ENCODE assay signal across 16 cellular contexts in the genomic region with DNA sequence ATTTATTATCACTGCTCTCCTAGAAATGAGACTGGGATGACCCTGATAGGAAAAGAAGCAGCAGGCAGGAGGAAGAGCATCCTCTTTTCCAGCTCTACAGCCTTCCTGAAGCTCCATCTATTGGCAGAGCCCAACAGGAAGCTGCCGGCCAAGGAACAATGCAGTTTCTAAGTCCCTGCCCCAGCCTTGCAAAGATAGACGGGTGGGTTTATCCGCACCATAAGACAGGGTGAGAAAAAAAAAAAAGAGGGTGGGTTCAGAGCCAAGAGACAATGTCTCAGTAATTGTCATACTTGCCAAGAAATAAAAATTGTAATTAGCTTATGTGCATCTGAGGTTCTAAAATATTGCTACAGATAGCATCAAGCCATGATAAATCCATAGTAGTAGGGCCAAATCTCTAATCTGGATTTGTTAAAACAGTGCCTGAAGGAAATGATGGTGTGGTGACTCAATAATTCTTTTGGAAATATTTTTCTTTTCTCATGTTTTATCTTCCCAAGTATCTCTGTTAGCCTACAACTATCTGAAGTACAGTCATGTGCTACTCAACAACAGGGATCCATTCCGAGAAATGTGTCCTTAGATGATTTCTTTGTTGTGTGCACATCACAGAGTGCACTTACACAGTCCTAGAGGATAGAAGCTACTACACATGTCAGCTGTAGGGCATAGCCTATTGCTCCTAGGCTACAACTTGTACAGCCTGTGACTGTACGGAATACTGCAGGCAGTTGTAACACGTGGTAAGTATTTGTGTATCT.
DNase-seq lines count a peak whose midpoint lies in the region; ATAC-seq and TF ChIP-seq lines count a peak whose summit lies in the region.
"Had no signal": no experiment of that assay in that cellular context is flagged by ENCODE, and none has a peak within 500 bp of the region (broad histone marks: within the 10 kb centered on the region; RNA-seq: fewer than 3 reads in every experiment).

No MANE protein-coding gene starts in this region.

- H3K36me3 ChIP-seq in breast epithelium = no peaks in the 10 kb centered on the region
- no peaks in the 10 kb centered on the region for H3K36me3 ChIP-seq in upper lobe of left lung
- H3K36me3 ChIP-seq: ascending aorta, gastrocnemius medialis had no signal

- WGBS in upper lobe of left lung, 2 donors = 78% methylated on average over 6 of the region's 6 CpGs

- no peak for TF ChIP-seq POLR2A in breast epithelium (IDR thresholded peaks at IDR 0.05)
- TF ChIP-seq POLR2A in upper lobe of left lung (IDR thresholded peaks at IDR 0.05) = no peak

- POLR2A ChIA-PET in MCF 10A (lab: Yijun Ruan, JAX) = interaction anchor here (0.6 kb wide), 1 partner anchor 1219 kb away, joined by 3 read pairs; the partner anchor contains the start of gene HNRNPF

- no peaks in the 10 kb centered on the region for H3K9me3 ChIP-seq in breast epithelium
- no peaks in the 10 kb centered on the region for H3K9me3 ChIP-seq in upper lobe of left lung
- H3K9me3 ChIP-seq: ascending aorta, gastrocnemius medialis had no signal

- no peak for TF ChIP-seq EP300 in upper lobe of left lung (IDR thresholded peaks at IDR 0.05)

- H3K4me3 ChIP-seq in breast epithelium (no peak overlapping the region), fibroblast of villous mesenchyme (ENCODE audit: low read depth, low read length) (no peak overlapping the region), upper lobe of left lung (no peak overlapping the region)
- H3K4me3 ChIP-seq: ascending aorta, gastrocnemius medialis had no signal

- no peak overlapping the region for H3K4me3 Mint-ChIP-seq in MCF 10A (ENCODE audit: unreplicated experiment)
- H3K4me3 Mint-ChIP-seq: memory B cell had no signal

- H3K36me3 Mint-ChIP-seq in MCF 10A (ENCODE audit: insufficient read depth, unreplicated experiment) = no peaks in the 10 kb centered on the region
- H3K36me3 Mint-ChIP-seq: memory B cell had no signal

- H3K27me3 ChIP-seq in breast epithelium = no peaks in the 10 kb centered on the region
- no peaks in the 10 kb centered on the region for H3K27me3 ChIP-seq in upper lobe of left lung
- H3K27me3 ChIP-seq: ascending aorta, gastrocnemius medialis had no signal

- H3K9me3 Mint-ChIP-seq in MCF 10A (ENCODE audit: unreplicated experiment) = no peaks in the 10 kb centered on the region
- H3K9me3 Mint-ChIP-seq: memory B cell had no signal

- no peaks in the 10 kb centered on the region for H3K27me3 Mint-ChIP-seq in MCF 10A (ENCODE audit: insufficient read depth, unreplicated experiment)
- H3K27me3 Mint-ChIP-seq: memory B cell had no signal

- peak; percentile 11 to 46 for ATAC-seq in upper lobe of left lung (ENCODE audit: low FRiP score in 2 of 2)
- ATAC-seq: gastrocnemius medialis had no signal

- H3K4me1 ChIP-seq in breast epithelium (no peaks in the 10 kb centered on the region), upper lobe of left lung (no peaks in the 10 kb centered on the region)
- H3K4me1 ChIP-seq: gastrocnemius medialis had no signal

- H3K27ac Mint-ChIP-seq in MCF 10A (ENCODE audit: low read depth, unreplicated experiment) = no peak overlapping the region
- H3K27ac Mint-ChIP-seq: memory B cell had no signal

- no peak for TF ChIP-seq CTCF in MCF 10A (IDR thresholded peaks at IDR 0.05; ENCODE audit: unreplicated experiment)
- no peak for TF ChIP-seq CTCF in breast epithelium (IDR thresholded peaks at IDR 0.05)
- no peak for TF ChIP-seq CTCF in fibroblast of villous mesenchyme (IDR thresholded peaks at IDR 0.05; ENCODE audit: insufficient read depth, low read depth, low read length)
- no peak for TF ChIP-seq CTCF in upper lobe of left lung (IDR thresholded peaks at IDR 0.05)

- H3K27ac ChIP-seq in breast epithelium = no peak overlapping the region
- no peak overlapping the region for H3K27ac ChIP-seq in upper lobe of left lung
- H3K27ac ChIP-seq: ascending aorta, gastrocnemius medialis had no signal

- intact Hi-C loops in MCF 10A (cut with micrococcal nuclease) (no loop called here), breast epithelium (cut with DNase I; ENCODE audit: low total_unique reads) (no loop called here)

- H3K4me1 Mint-ChIP-seq in MCF 10A (ENCODE audit: insufficient read depth, unreplicated experiment) = peaks cover 18% of the 10 kb centered on the region
- H3K4me1 Mint-ChIP-seq: memory B cell had no signal

- CTCF ChIA-PET in MCF 10A (lab: Yijun Ruan, JAX) = interaction anchor here (0.7 kb wide), 1 partner anchor 230 kb away, joined by 3 read pairs; no protein-coding TSS in a partner anchor

- DNase-seq in MCF 10A (ENCODE audit: unreplicated experiment) (peak; percentile 48), breast epithelium (ENCODE audit: low spot score in 2 of 2) (no peak), amniotic stem cell (lab: John Stamatoyannopoulos, UW) (peak; percentile 26), fibroblast of villous mesenchyme (ENCODE audit: low read depth) (peak; percentile 83), upper lobe of left lung (no peak), mucosa of gallbladder (ENCODE audit: low spot score) (no peak), glomerular visceral epithelial cell (ENCODE audit: extremely low spot score) (no peak)
- no peak for DNase-seq in activated effector memory CD4-positive, alpha-beta T cell treated with anti-CD3 and anti-CD28 coated beads, Interleukin-2, amount 50 U/mL, for 16 hours
- DNase-seq: 8988T; gastrocnemius medialis; GOT3; MV-4-11; stimulated activated CD4-positive, alpha-beta T cell treated with anti-CD3 and anti-CD28 coated beads, Interleukin-1b, Interleukin-23, amount 100 ng/mL, for 48 hours; T-helper 2 cell had no signal

- BruUV-seq in MCF 10A (replicated peaks; lab: Mats Ljungman, UMichigan) = no TSS peak

Comparison
In these comparisons a context has a peak if more than half of its experiments do, and no peak if none do; other contexts are left out.
1. DNase-seq: peak in MCF 10A (single experiment), amniotic stem cell (single experiment) and fibroblast of villous mesenchyme (single experiment); none in breast epithelium (0 of 2), upper lobe of left lung (0 of 2), mucosa of gallbladder (single experiment), activated effector memory CD4-positive, alpha-beta T cell treated with anti-CD3 and anti-CD28 coated beads, Interleukin-2, amount 50 U/mL, for 16 hours (single experiment) and glomerular visceral epithelial cell (single experiment).